ENCODE assay signal across 14 cellular contexts in the genomic region with DNA sequence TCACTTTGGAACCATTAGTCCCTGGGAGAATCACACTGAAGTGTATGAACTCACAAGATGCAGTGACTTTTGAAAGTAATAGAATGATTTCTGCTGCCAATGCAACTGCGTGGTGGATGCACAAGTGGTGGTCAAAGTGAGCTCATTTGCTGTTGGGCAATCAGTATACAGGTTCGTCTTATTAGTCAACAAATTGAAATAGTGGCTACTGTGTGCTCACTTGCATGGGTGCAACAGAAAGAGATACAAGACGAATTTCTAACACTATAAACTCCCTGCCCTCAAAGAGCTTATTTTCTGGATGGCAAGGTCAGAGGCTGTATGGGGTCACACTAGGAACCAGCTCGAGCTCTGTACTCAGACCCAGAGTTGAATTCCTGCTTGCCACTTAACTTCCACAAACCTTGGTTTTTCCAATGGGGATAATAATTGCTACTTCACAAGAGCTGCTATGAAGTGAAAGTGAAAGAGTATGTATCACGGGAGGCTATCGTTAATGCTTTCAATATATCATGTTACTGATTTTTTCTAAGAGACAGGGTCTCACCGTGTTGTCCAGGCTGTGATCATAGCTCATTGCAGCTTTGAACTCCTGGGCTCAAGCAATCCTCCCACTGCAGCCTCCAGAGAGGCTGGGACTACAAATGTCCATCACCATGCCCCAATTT. TPM values are rescaled to one million over a fixed set of nuclear protein-coding genes. Genes with fewer than 3 reads are reported as not detected.
DNase-seq lines count a peak whose midpoint lies in the region; ATAC-seq, FAIRE-seq and TF ChIP-seq lines count a peak whose summit lies in the region.
"Had no signal": no experiment of that assay in that cellular context is flagged by ENCODE, and none has a peak within 500 bp of the region (broad histone marks: within the 10 kb centered on the region; RNA-seq: fewer than 3 reads in every experiment).

No MANE protein-coding gene starts in this region.

- peaks cover 21% of the 10 kb centered on the region for H3K36me3 ChIP-seq in effector memory CD4-positive, alpha-beta T cell (ENCODE audit: control insufficient read depth, insufficient read depth, low read length)
- H3K36me3 ChIP-seq in sigmoid colon: peaks cover 8 to 20% (median 16%) of the 10 kb centered on the region in 4 donors

- intact Hi-C loops in sigmoid colon (cut with DNase I): no loop called here

- no peak overlapping the region for H3K27ac ChIP-seq in effector memory CD4-positive, alpha-beta T cell (ENCODE audit: insufficient read depth, low read length, poor library complexity, severe bottlenecking)
- no peak overlapping the region for H3K27ac ChIP-seq in sigmoid colon
- H3K27ac ChIP-seq: A549 had no signal

- TF ChIP-seq CTCF in sigmoid colon (IDR thresholded peaks at IDR 0.05) (no peak), nephron progenitor cell (IDR thresholded peaks at IDR 0.05) (no peak)

- H3K4me3 ChIP-seq in effector memory CD4-positive, alpha-beta T cell (ENCODE audit: insufficient read depth, low read depth, low read length, poor library complexity, severe bottlenecking): peak overlapping the region; percentile 47
- H3K4me3 ChIP-seq in sigmoid colon: peak overlapping the region in 2 of 4 donors; percentile 23
- H3K4me3 ChIP-seq: A549, lung had no signal

- peaks cover 9% of the 10 kb centered on the region for H3K27me3 Mint-ChIP-seq in nephron progenitor cell (ENCODE audit: low read depth, poor library complexity)

- no peak for ATAC-seq in HG03439 (IDR thresholded peaks at IDR 0.05; ENCODE audit: unreplicated experiment)
- ATAC-seq: A549 had no signal

- peak; percentile 59 for DNase-seq in NOMO-1 treated with DMSO at 0.1 percent for 48 hours (lab: John Stamatoyannopoulos, UW; ENCODE audit: unreplicated experiment)
- no peak for DNase-seq in NOMO-1 treated with dmso at 0.1 percent for 144 hours (lab: John Stamatoyannopoulos, UW; ENCODE audit: unreplicated experiment)
- peak; percentile 86 for DNase-seq in OCI-M1 (lab: John Stamatoyannopoulos, UW)
- DNase-seq in effector memory CD4-positive, alpha-beta T cell: no peak
- DNase-seq in sigmoid colon: peak; percentile 21
- DNase-seq in GM12891 (ENCODE audit: insufficient read length, low spot score): no peak
- DNase-seq in nephron progenitor cell: no peak
- DNase-seq: activated gamma-delta T cell treated with Interleukin-2 at 50 U/mL for 16 hours; erythroblast; NCI-H1417; stimulated activated CD4-positive, alpha-beta T cell treated with anti-CD3 and anti-CD28 coated beads, Interleukin-1b, Interleukin-23, amount 100 ng/mL, for 48 hours had no signal

- FAIRE-seq in GM12891 (lab: Jason Lieb, UNC): no peak
- FAIRE-seq: A549 had no signal

- H3K9me3 ChIP-seq in effector memory CD4-positive, alpha-beta T cell (ENCODE audit: control insufficient read depth, low read length): no peaks in the 10 kb centered on the region
- no peaks in the 10 kb centered on the region for H3K9me3 ChIP-seq in sigmoid colon
- H3K9me3 ChIP-seq: A549 had no signal

- H3K27ac Mint-ChIP-seq in nephron progenitor cell: no peak overlapping the region

- no peaks in the 10 kb centered on the region for H3K27me3 ChIP-seq in effector memory CD4-positive, alpha-beta T cell (replicated peaks; ENCODE audit: control insufficient read depth, insufficient read depth, low read length, poor library complexity, severe bottlenecking)
- no peaks in the 10 kb centered on the region for H3K27me3 ChIP-seq in sigmoid colon

- H3K4me1 Mint-ChIP-seq in nephron progenitor cell: peaks cover 7% of the 10 kb centered on the region

- WGBS in sigmoid colon, 2 donors: 25 to 53% methylated on average over 7 of the region's 7 CpGs

- H3K36me3 Mint-ChIP-seq in nephron progenitor cell (ENCODE audit: low read depth): peaks cover 17% of the 10 kb centered on the region

- H3K4me1 ChIP-seq in effector memory CD4-positive, alpha-beta T cell (ENCODE audit: control insufficient read depth, insufficient read depth, low read length, poor library complexity, severe bottlenecking): no peaks in the 10 kb centered on the region
- peaks cover 0 to 7% (median 3%) of the 10 kb centered on the region in 4 donors for H3K4me1 ChIP-seq in sigmoid colon
- H3K4me1 ChIP-seq: A549 had no signal

- H3K9me3 Mint-ChIP-seq in nephron progenitor cell: no peaks in the 10 kb centered on the region

- no peak for TF ChIP-seq EP300 in sigmoid colon (IDR thresholded peaks at IDR 0.05)

- no peak overlapping the region for H3K4me3 Mint-ChIP-seq in nephron progenitor cell

- no peak for TF ChIP-seq POLR2A in sigmoid colon (IDR thresholded peaks at IDR 0.05)
- TF ChIP-seq POLR2A in GM12891 (IDR thresholded peaks at IDR 0.05; ENCODE audit: low read depth, low read length): no peak

TF ChIP-seq in GM12891, 5 proteins besides CTCF, POLR2A, EP300 and RAD21:
- TF ChIP-seq TAF1 (IDR thresholded peaks at IDR 0.05; ENCODE audit: low read depth, low read length): no peak
- no peak for TF ChIP-seq POLR2AphosphoS5 (IDR thresholded peaks at IDR 0.05; ENCODE audit: low read depth, low read length)
- TF ChIP-seq SPI1 (IDR thresholded peaks at IDR 0.05; ENCODE audit: low read depth, low read length): no peak
- TF ChIP-seq POU2F2 (IDR thresholded peaks at IDR 0.05; ENCODE audit: low read depth, low read length): no peak
- no peak for TF ChIP-seq PAX5 (IDR thresholded peaks at IDR 0.05; ENCODE audit: insufficient read depth, low read length, severe bottlenecking)

RNA-seq across cellular contexts. Expression of a gene that starts 8.3 kb away (rescaled TPM):
- 100 to 1,000 TPM; 113 to 155 (median 129) TPM for total RNA-seq in sigmoid colon
- polyA plus RNA-seq in sigmoid colon: 100 to 1,000 TPM in 1 of 3 donors, 10 to 100 TPM in 2; 58.1 to 114 (median 95.7) TPM
- polyA plus RNA-seq in GM12891 (2012; ENCODE audit: low read depth, missing spikeins): 40.6 TPM

RNA-seq across cellular contexts. Expression of a gene that starts 12.6 kb away (rescaled TPM):
- 10 to 100 TPM; 17.1 to 29.6 (median 26.9) TPM for total RNA-seq in sigmoid colon
- 10 to 100 TPM in 1 of 3 donors, 1 to 10 TPM in 2; 5.4 to 28.2 (median 6.2) TPM for polyA plus RNA-seq in sigmoid colon
- 15.2 TPM for polyA plus RNA-seq in GM12891 (2012; ENCODE audit: low read depth, missing spikeins)

RNA-seq across cellular contexts. Expression of a gene that starts 43.7 kb away (rescaled TPM):
- 10 to 100 TPM; 47.2 to 67.3 (median 53.5) TPM for total RNA-seq in sigmoid colon
- polyA plus RNA-seq in sigmoid colon: 10 to 100 TPM; 13.8 to 33.4 (median 17.1) TPM
- polyA plus RNA-seq in GM12891 (2012; ENCODE audit: low read depth, missing spikeins): 25.9 TPM

RNA-seq across cellular contexts. Expression of a gene that starts 58.5 kb away (rescaled TPM):
- 10 to 100 TPM in 2 of 4 donors, 1 to 10 TPM in 2; 2.5 to 15.0 (median 10.8) TPM for total RNA-seq in sigmoid colon
- polyA plus RNA-seq in sigmoid colon: 10 to 100 TPM in 1 of 3 donors, 1 to 10 TPM in 2; 1.6 to 11.9 (median 4.8) TPM
- polyA plus RNA-seq in GM12891 (2012; ENCODE audit: low read depth, missing spikeins): not detected

Comparison
In these comparisons a context has a peak if more than half of its experiments do, and no peak if none do; other contexts are left out.
1. DNase-seq: peak in NOMO-1 treated with DMSO at 0.1 percent for 48 hours (single experiment), OCI-M1 (single experiment) and sigmoid colon (single experiment); none in NOMO-1 treated with dmso at 0.1 percent for 144 hours (single experiment), effector memory CD4-positive, alpha-beta T cell (0 of 3), GM12891 (single experiment) and nephron progenitor cell (single experiment).